ENCODE assay signal across 24 cellular contexts in the genomic region with DNA sequence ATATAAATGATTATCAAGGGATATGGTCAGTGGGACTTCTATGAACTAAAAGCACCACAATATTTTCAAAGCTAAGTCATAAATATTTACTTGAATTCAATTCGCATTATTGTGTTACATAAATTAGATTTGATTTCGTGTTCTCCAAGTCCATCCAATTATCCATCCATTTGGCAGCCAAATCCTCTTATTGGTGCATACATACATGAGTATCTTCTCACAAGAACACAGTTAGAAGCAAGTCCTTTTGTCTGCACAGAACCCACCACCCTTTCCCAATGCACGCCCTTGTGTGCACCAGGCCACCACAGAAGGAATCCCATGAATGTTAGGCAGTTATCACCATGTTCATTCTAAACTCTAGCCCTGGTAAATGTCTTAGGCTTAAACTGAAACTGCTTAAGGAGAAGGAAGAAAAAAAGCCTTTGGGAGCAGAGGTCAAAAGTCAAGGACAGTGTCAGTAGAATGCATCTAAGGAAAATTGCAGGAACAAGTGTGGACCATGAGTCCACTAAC.
"Had no signal": no experiment of that assay in that cellular context is flagged by ENCODE, and none has a peak within 500 bp of the region (broad histone marks: within the 10 kb centered on the region; RNA-seq: fewer than 3 reads in every experiment).

No MANE protein-coding gene starts in this region.

- H3K4me3 ChIP-seq: esophagus squamous epithelium, left lung, lung, pancreas, prostate gland, uterus had no signal

- H3K4me3 Mint-ChIP-seq: activated CD4-positive, alpha-beta T cell treated with anti-CD3 and anti-CD28 coated beads for 36 hours; activated CD8-positive, alpha-beta memory T cell treated with anti-CD3 and anti-CD28 coated beads, Interleukin-2, amount 10 ng/mL, durations not matched to agents 7 days and 5 days; activated CD8-positive, alpha-beta T cell treated with anti-CD3 and anti-CD28 coated beads, Interleukin-2, amount 10 ng/mL, durations not matched to agents 7 days and 5 days; activated naive CD8-positive, alpha-beta T cell; naive B cell; nephron progenitor cell; stimulated activated effector memory CD8-positive, alpha-beta T cell treated with anti-CD3 and anti-CD28 coated beads, Interleukin-12 subunit alpha, Interleukin-12 subunit beta, amount 100 ng/mL, for 72 hours; stimulated activated naive CD8-positive, alpha-beta T cell treated with anti-CD3 and anti-CD28 coated beads, Interleukin-15, Interleukin-2, amounts not matched to agents 100 ng/mL and 50 ng/mL, for 24 hours had no signal

- H3K4me1 Mint-ChIP-seq: activated CD4-positive, alpha-beta T cell treated with anti-CD3 and anti-CD28 coated beads for 36 hours; activated CD8-positive, alpha-beta memory T cell treated with anti-CD3 and anti-CD28 coated beads, Interleukin-2, amount 10 ng/mL, durations not matched to agents 7 days and 5 days; stimulated activated effector memory CD8-positive, alpha-beta T cell treated with anti-CD3 and anti-CD28 coated beads, Interleukin-12 subunit alpha, Interleukin-12 subunit beta, amount 100 ng/mL, for 72 hours had no signal

- H3K9me3 ChIP-seq: esophagus squamous epithelium, left lung, pancreas, prostate gland, uterus had no signal

- H3K4me1 ChIP-seq: left lung, prostate gland, uterus had no signal

- H3K36me3 ChIP-seq: esophagus squamous epithelium, left lung, pancreas, prostate gland, uterus had no signal

- ATAC-seq: activated CD4-positive, alpha-beta T cell treated with anti-CD3 and anti-CD28 coated beads for 36 hours; activated CD8-positive, alpha-beta memory T cell treated with anti-CD3 and anti-CD28 coated beads, Interleukin-2, amount 10 ng/mL, durations not matched to agents 7 days and 5 days; activated CD8-positive, alpha-beta T cell treated with anti-CD3 and anti-CD28 coated beads, Interleukin-2, amount 10 ng/mL, durations not matched to agents 7 days and 5 days had no signal

- H3K36me3 Mint-ChIP-seq: activated CD8-positive, alpha-beta memory T cell treated with anti-CD3 and anti-CD28 coated beads, Interleukin-2, amount 10 ng/mL, durations not matched to agents 7 days and 5 days; activated naive CD8-positive, alpha-beta T cell; naive B cell; stimulated activated effector memory CD8-positive, alpha-beta T cell treated with anti-CD3 and anti-CD28 coated beads, Interleukin-12 subunit alpha, Interleukin-12 subunit beta, amount 100 ng/mL, for 72 hours had no signal

- H3K27me3 ChIP-seq: esophagus squamous epithelium, left lung, pancreas, uterus had no signal

- H3K27ac Mint-ChIP-seq: activated CD4-positive, alpha-beta T cell treated with anti-CD3 and anti-CD28 coated beads for 36 hours; activated CD8-positive, alpha-beta memory T cell treated with anti-CD3 and anti-CD28 coated beads, Interleukin-2, amount 10 ng/mL, durations not matched to agents 7 days and 5 days; activated CD8-positive, alpha-beta T cell treated with anti-CD3 and anti-CD28 coated beads, Interleukin-2, amount 10 ng/mL, durations not matched to agents 7 days and 5 days; activated naive CD8-positive, alpha-beta T cell; naive B cell; nephron progenitor cell; stimulated activated effector memory CD8-positive, alpha-beta T cell treated with anti-CD3 and anti-CD28 coated beads, Interleukin-12 subunit alpha, Interleukin-12 subunit beta, amount 100 ng/mL, for 72 hours; stimulated activated naive CD8-positive, alpha-beta T cell treated with anti-CD3 and anti-CD28 coated beads, Interleukin-15, Interleukin-2, amounts not matched to agents 100 ng/mL and 50 ng/mL, for 24 hours had no signal

- H3K27me3 Mint-ChIP-seq: activated CD4-positive, alpha-beta T cell treated with anti-CD3 and anti-CD28 coated beads for 36 hours; activated CD8-positive, alpha-beta memory T cell treated with anti-CD3 and anti-CD28 coated beads, Interleukin-2, amount 10 ng/mL, durations not matched to agents 7 days and 5 days; activated naive CD8-positive, alpha-beta T cell; naive B cell; type B pancreatic cell had no signal

- H3K9me3 Mint-ChIP-seq: naive B cell; nephron progenitor cell; stimulated activated effector memory CD8-positive, alpha-beta T cell treated with anti-CD3 and anti-CD28 coated beads, Interleukin-12 subunit alpha, Interleukin-12 subunit beta, amount 100 ng/mL, for 72 hours; stimulated activated naive CD8-positive, alpha-beta T cell treated with anti-CD3 and anti-CD28 coated beads, Interleukin-15, Interleukin-2, amounts not matched to agents 100 ng/mL and 50 ng/mL, for 24 hours; type B pancreatic cell had no signal

- DNase-seq: activated CD4-positive, alpha-beta T cell treated with anti-CD3 and anti-CD28 coated beads for 36 hours; activated CD4-positive, CD25-positive, alpha-beta regulatory T cell; activated CD8-positive, alpha-beta memory T cell treated with anti-CD3 and anti-CD28 coated beads, Interleukin-2, amount 10 ng/mL, durations not matched to agents 7 days and 5 days; activated CD8-positive, alpha-beta T cell treated with anti-CD3 and anti-CD28 coated beads, Interleukin-2, amount 10 ng/mL, durations not matched to agents 7 days and 5 days; activated effector memory CD4-positive, alpha-beta T cell treated with Interleukin-2 at 50 U/mL for 16 hours; activated naive CD4-positive, alpha-beta T cell treated with Interleukin-2 at 50 U/mL for 16 hours; central memory CD4-positive, alpha-beta T cell; effector CD4-positive, alpha-beta T cell; esophagus squamous epithelium; left lung; naive B cell; nephron progenitor cell; pancreas; retina; small intestine; stimulated activated CD4-positive, alpha-beta T cell treated with anti-CD3 and anti-CD28 coated beads, Interleukin-4, amount 100 ng/mL, for 24 hours; uterus had no signal

- H3K27ac ChIP-seq: epithelial cell of prostate, esophagus squamous epithelium, left lung, pancreas, prostate gland, uterus had no signal
